In the genomic region with DNA sequence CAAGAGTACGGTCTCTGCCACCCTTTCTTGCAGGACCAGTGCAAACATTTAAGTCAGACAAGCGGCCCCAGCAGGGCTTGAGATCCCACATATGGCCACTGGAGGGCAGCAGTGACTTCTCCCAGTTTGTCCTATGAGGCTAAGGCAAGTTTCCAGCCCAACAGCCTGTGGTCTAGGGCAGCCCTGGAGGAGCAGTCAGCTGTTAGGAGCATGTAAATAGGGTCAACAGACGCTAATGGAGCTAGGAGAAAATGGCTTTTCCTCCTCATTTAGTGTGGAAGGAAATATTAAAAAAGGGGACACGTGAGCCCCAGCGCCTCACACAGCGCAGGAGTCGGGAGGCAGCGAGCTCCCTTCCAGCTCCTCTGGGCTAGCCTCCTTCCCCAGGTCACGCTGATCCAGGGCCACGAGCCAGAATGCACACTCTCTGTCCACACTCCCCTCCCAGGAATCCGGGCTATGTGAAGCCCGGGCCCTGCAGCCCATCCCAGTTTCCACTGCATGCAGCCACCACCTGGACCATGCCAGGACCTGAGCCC, we compare ENCODE assay signal across 8 cellular contexts.
DNase-seq lines count a peak whose midpoint lies in the region; ATAC-seq and TF ChIP-seq lines count a peak whose summit lies in the region.

No MANE protein-coding gene starts in this region.

- peaks cover 7% of the 10 kb centered on the region for H3K27me3 Mint-ChIP-seq in CD8-positive, alpha-beta T cell (ENCODE audit: low read depth)

- WGBS in suprapubic skin = 34% methylated on average over 11 of the region's 12 CpGs

- H3K27me3 ChIP-seq in CD8-positive, alpha-beta T cell (ENCODE audit: insufficient read depth, low read length) = no peaks in the 10 kb centered on the region
- no peaks in the 10 kb centered on the region for H3K27me3 ChIP-seq in MG63
- H3K27me3 ChIP-seq in osteoblast (ENCODE audit: insufficient read depth, low read length) = no peaks in the 10 kb centered on the region
- no peaks in the 10 kb centered on the region for H3K27me3 ChIP-seq in suprapubic skin

- CTCF ChIA-PET in CD8-positive, alpha-beta T cell (lab: Charles Lee) = interaction anchor here (0.6 to 2.2 kb wide), 10 partner anchors 9 to 634 kb away, joined by 3 to 10 read pairs (median 5); no protein-coding TSS in a partner anchor

- H3K9me3 Mint-ChIP-seq in CD8-positive, alpha-beta T cell = no peaks in the 10 kb centered on the region

- no peak overlapping the region for H3K27ac Mint-ChIP-seq in CD8-positive, alpha-beta T cell

- H3K4me3 Mint-ChIP-seq in CD8-positive, alpha-beta T cell = no peak overlapping the region

- intact Hi-C loops in CD8-positive, alpha-beta T cell (cut with DNase I, micrococcal nuclease) = loop anchor here (1.0 to 5.0 kb wide), 4 partner anchors 261 to 635 kb away; no protein-coding TSS in a partner anchor

- peak overlapping the region; percentile 66 for H2AFZ ChIP-seq in osteoblast (ENCODE audit: low read length)

- TF ChIP-seq POLR2A in suprapubic skin (IDR thresholded peaks at IDR 0.05) = no peak

- peak; percentile 38 to 77 (median 57) for DNase-seq in CD8-positive, alpha-beta T cell
- DNase-seq in MG63 (peak; percentile 87), SHP77 treated with DMSO at 0.1 percent for 48 hours (lab: John Stamatoyannopoulos, UW) (peak; percentile 50), germinal center (ENCODE audit: low spot score) (peak; percentile 56), osteoblast (ENCODE audit: insufficient read length, low spot score, missing footprints) (peak; percentile 93), suprapubic skin (ENCODE audit: low spot score in 2 of 2) (peak; percentile 95)
- peak; percentile 34 for DNase-seq in activated gamma-delta T cell treated with anti-CD3 and anti-CD28 coated beads, Interleukin-2, amount 50 U/mL, for 16 hours (ENCODE audit: low read depth)

- no peak overlapping the region for H3K4me3 ChIP-seq in CD8-positive, alpha-beta T cell (ENCODE audit: low read depth, low read length)
- no peak overlapping the region for H3K4me3 ChIP-seq in MG63
- H3K4me3 ChIP-seq in osteoblast (ENCODE audit: insufficient read depth, low read length) = no peak overlapping the region
- H3K4me3 ChIP-seq in suprapubic skin = no peak overlapping the region

- TF ChIP-seq CTCF in CD8-positive, alpha-beta T cell (IDR thresholded peaks at IDR 0.05) = peak; percentile 67
- TF ChIP-seq CTCF in osteoblast (IDR thresholded peaks at IDR 0.05; ENCODE audit: extremely low read depth, low read depth, low read length) (peak; percentile 96), suprapubic skin (IDR thresholded peaks at IDR 0.05) (peak; percentile 87 to 92)

- H3K4me1 ChIP-seq in CD8-positive, alpha-beta T cell (ENCODE audit: insufficient read depth, low read length) = no peaks in the 10 kb centered on the region
- H3K4me1 ChIP-seq in osteoblast (ENCODE audit: insufficient read depth, low read length) = peaks cover 49% of the 10 kb centered on the region
- H3K4me1 ChIP-seq in suprapubic skin = peaks cover 61% of the 10 kb centered on the region

- no peaks in the 10 kb centered on the region for H3K9me3 ChIP-seq in CD8-positive, alpha-beta T cell (ENCODE audit: low read length)
- H3K9me3 ChIP-seq in MG63 = no peaks in the 10 kb centered on the region
- no peaks in the 10 kb centered on the region for H3K9me3 ChIP-seq in osteoblast (ENCODE audit: low read depth, low read length)
- H3K9me3 ChIP-seq in suprapubic skin = no peaks in the 10 kb centered on the region

- no peaks in the 10 kb centered on the region for H4K20me1 ChIP-seq in osteoblast (ENCODE audit: insufficient read depth, low read length)

- H3K36me3 ChIP-seq in CD8-positive, alpha-beta T cell (ENCODE audit: insufficient read depth, low read length) = no peaks in the 10 kb centered on the region
- H3K36me3 ChIP-seq in MG63 (no peaks in the 10 kb centered on the region), osteoblast (ENCODE audit: insufficient read depth, low read length) (no peaks in the 10 kb centered on the region), suprapubic skin (no peaks in the 10 kb centered on the region)

- peak; percentile 55 for ATAC-seq in CD8-positive, alpha-beta T cell
- peak; percentile 74 for ATAC-seq in GM21515 (IDR thresholded peaks at IDR 0.05; ENCODE audit: unreplicated experiment)

- H3K79me2 ChIP-seq in osteoblast (ENCODE audit: insufficient read depth, low read length) = no peaks in the 10 kb centered on the region

- POLR2A ChIA-PET in CD8-positive, alpha-beta T cell (lab: Charles Lee) = no interaction called here

- TF ChIP-seq EP300 in suprapubic skin (IDR thresholded peaks at IDR 0.05) = no peak

- peak overlapping the region; percentile 59 for H3K4me2 ChIP-seq in osteoblast (ENCODE audit: insufficient read depth, low read length)

- no peaks in the 10 kb centered on the region for H3K36me3 Mint-ChIP-seq in CD8-positive, alpha-beta T cell

- no peak overlapping the region for H3K27ac ChIP-seq in CD8-positive, alpha-beta T cell (ENCODE audit: low read depth, low read length)
- H3K27ac ChIP-seq in osteoblast (ENCODE audit: low read depth, low read length) = peak overlapping the region; percentile 99
- H3K27ac ChIP-seq in suprapubic skin = peak overlapping the region; percentile 58

- H3K4me1 Mint-ChIP-seq in CD8-positive, alpha-beta T cell (ENCODE audit: low read depth) = no peaks in the 10 kb centered on the region

Comparison
In these comparisons a context has a peak if more than half of its experiments do, and no peak if none do; other contexts are left out.
1. DNase-seq: peak in every context shown above with its lines; median percentile 95 in suprapubic skin; 93 in osteoblast; 87 in MG63; 57 in CD8-positive, alpha-beta T cell; 56 in germinal center; 50 in SHP77 treated with DMSO at 0.1 percent for 48 hours; 34 in activated gamma-delta T cell treated with anti-CD3 and anti-CD28 coated beads, Interleukin-2, amount 50 U/mL, for 16 hours.